In the genomic region with DNA sequence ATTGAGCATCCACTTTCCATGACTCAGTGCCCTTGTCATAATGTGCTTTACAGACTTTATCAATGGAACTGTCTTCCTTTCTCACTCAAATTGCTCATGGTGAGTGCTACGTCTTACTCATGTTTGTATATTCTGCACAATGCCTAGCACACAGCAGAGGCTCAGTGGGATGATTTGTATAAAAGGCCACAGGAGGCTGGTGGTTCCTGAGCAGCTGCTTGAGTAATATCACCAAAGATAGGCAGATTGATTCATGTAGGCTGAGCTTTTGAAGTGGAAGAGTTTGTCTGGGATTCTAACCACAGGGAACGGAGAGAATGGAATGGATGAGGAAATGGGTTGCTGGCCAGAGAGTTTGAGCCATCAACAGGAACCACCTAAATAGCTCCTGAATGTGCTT, we compare ENCODE assay signal across 1 cellular context.
TF ChIP-seq lines count a peak whose summit lies in the region.

No MANE protein-coding gene starts in this region.

TF ChIP-seq in GM23338, 12 proteins besides CTCF, POLR2A, EP300 and RAD21 (continued from another document):
- TF ChIP-seq, protein P1, sequence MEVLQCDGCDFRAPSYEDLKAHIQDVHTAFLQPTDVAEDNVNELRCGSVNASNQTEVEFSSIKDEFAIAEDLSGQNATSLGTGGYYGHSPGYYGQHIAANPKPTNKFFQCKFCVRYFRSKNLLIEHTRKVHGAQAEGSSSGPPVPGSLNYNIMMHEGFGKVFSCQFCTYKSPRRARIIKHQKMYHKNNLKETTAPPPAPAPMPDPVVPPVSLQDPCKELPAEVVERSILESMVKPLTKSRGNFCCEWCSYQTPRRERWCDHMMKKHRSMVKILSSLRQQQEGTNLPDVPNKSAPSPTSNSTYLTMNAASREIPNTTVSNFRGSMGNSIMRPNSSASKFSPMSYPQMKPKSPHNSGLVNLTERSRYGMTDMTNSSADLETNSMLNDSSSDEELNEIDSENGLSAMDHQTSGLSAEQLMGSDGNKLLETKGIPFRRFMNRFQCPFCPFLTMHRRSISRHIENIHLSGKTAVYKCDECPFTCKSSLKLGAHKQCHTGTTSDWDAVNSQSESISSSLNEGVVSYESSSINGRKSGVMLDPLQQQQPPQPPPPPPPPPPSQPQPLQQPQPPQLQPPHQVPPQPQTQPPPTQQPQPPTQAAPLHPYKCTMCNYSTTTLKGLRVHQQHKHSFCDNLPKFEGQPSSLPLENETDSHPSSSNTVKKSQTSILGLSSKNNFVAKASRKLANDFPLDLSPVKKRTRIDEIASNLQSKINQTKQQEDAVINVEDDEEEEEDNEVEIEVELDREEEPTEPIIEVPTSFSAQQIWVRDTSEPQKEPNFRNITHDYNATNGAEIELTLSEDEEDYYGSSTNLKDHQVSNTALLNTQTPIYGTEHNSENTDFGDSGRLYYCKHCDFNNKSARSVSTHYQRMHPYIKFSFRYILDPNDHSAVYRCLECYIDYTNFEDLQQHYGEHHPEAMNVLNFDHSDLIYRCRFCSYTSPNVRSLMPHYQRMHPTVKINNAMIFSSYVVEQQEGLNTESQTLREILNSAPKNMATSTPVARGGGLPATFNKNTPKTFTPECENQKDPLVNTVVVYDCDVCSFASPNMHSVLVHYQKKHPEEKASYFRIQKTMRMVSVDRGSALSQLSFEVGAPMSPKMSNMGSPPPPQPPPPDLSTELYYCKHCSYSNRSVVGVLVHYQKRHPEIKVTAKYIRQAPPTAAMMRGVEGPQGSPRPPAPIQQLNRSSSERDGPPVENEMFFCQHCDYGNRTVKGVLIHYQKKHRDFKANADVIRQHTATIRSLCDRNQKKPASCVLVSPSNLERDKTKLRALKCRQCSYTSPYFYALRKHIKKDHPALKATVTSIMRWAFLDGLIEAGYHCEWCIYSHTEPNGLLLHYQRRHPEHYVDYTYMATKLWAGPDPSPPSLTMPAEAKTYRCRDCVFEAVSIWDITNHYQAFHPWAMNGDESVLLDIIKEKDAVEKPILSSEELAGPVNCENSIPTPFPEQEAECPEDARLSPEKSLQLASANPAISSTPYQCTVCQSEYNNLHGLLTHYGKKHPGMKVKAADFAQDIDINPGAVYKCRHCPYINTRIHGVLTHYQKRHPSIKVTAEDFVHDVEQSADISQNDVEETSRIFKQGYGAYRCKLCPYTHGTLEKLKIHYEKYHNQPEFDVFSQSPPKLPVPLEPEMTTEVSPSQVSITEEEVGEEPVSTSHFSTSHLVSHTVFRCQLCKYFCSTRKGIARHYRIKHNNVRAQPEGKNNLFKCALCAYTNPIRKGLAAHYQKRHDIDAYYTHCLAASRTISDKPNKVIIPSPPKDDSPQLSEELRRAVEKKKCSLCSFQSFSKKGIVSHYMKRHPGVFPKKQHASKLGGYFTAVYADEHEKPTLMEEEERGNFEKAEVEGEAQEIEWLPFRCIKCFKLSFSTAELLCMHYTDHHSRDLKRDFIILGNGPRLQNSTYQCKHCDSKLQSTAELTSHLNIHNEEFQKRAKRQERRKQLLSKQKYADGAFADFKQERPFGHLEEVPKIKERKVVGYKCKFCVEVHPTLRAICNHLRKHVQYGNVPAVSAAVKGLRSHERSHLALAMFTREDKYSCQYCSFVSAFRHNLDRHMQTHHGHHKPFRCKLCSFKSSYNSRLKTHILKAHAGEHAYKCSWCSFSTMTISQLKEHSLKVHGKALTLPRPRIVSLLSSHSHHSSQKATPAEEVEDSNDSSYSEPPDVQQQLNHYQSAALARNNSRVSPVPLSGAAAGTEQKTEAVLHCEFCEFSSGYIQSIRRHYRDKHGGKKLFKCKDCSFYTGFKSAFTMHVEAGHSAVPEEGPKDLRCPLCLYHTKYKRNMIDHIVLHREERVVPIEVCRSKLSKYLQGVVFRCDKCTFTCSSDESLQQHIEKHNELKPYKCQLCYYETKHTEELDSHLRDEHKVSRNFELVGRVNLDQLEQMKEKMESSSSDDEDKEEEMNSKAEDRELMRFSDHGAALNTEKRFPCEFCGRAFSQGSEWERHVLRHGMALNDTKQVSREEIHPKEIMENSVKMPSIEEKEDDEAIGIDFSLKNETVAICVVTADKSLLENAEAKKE (CRISPR knock-in tag; IDR thresholded peaks at IDR 0.05), result no peak
- TF ChIP-seq, protein P2, sequence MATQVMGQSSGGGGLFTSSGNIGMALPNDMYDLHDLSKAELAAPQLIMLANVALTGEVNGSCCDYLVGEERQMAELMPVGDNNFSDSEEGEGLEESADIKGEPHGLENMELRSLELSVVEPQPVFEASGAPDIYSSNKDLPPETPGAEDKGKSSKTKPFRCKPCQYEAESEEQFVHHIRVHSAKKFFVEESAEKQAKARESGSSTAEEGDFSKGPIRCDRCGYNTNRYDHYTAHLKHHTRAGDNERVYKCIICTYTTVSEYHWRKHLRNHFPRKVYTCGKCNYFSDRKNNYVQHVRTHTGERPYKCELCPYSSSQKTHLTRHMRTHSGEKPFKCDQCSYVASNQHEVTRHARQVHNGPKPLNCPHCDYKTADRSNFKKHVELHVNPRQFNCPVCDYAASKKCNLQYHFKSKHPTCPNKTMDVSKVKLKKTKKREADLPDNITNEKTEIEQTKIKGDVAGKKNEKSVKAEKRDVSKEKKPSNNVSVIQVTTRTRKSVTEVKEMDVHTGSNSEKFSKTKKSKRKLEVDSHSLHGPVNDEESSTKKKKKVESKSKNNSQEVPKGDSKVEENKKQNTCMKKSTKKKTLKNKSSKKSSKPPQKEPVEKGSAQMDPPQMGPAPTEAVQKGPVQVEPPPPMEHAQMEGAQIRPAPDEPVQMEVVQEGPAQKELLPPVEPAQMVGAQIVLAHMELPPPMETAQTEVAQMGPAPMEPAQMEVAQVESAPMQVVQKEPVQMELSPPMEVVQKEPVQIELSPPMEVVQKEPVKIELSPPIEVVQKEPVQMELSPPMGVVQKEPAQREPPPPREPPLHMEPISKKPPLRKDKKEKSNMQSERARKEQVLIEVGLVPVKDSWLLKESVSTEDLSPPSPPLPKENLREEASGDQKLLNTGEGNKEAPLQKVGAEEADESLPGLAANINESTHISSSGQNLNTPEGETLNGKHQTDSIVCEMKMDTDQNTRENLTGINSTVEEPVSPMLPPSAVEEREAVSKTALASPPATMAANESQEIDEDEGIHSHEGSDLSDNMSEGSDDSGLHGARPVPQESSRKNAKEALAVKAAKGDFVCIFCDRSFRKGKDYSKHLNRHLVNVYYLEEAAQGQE (IDR thresholded peaks at IDR 0.05; ENCODE audit: unreplicated experiment), result no peak
- no peak for TF ChIP-seq STAT1 (IDR thresholded peaks at IDR 0.05; ENCODE audit: unreplicated experiment)
